1 cellular context compared by ENCODE assay signal in genomic region chr6:129248976-129249375, GRCh38.
TF ChIP-seq lines count a peak whose summit lies in the region.

No MANE protein-coding gene starts in this region.

TF ChIP-seq in H1, 55 proteins besides CTCF, POLR2A, EP300 and RAD21 (continued from another document):
- TF ChIP-seq CHD7 (IDR thresholded peaks at IDR 0.05; ENCODE audit: insufficient replicate concordance, low read length) (no peak), BACH1 (IDR thresholded peaks at IDR 0.05; ENCODE audit: low read length) (no peak), USF2 (IDR thresholded peaks at IDR 0.05; ENCODE audit: low read length) (no peak), GABPA (IDR thresholded peaks at IDR 0.05; ENCODE audit: borderline replicate concordance, insufficient read depth, low read length) (no peak), JUN (IDR thresholded peaks at IDR 0.05; ENCODE audit: low read depth, low read length) (no peak), CEBPB (IDR thresholded peaks at IDR 0.05; ENCODE audit: low read depth, low read length) (no peak), SIX5 (IDR thresholded peaks at IDR 0.05; ENCODE audit: low read depth, low read length) (no peak), RNF2 (IDR thresholded peaks at IDR 0.05; ENCODE audit: borderline replicate concordance, low read depth, low read length, missing control alignments, poor library complexity, severe bottlenecking) (no peak), SP4 (IDR thresholded peaks at IDR 0.05; ENCODE audit: low read length) (no peak), CBX8 (IDR thresholded peaks at IDR 0.05; ENCODE audit: borderline replicate concordance, low read depth, low read length) (no peak), SP1 (IDR thresholded peaks at IDR 0.05; ENCODE audit: low read depth, low read length) (no peak), PHF8 (conservative IDR thresholded peaks at IDR 0.05; ENCODE audit: low read depth, low read length) (no peak), POU5F1 (IDR thresholded peaks at IDR 0.05; ENCODE audit: low read depth, low read length) (no peak), CHD2 (IDR thresholded peaks at IDR 0.05; ENCODE audit: low read length) (no peak), SIN3A (conservative IDR thresholded peaks at IDR 0.05 in 1 of 2, IDR thresholded peaks at IDR 0.05 in 1 of 2; ENCODE audit: low read depth in 1 of 2, low read length in 2 of 2) (no peak), SRF (IDR thresholded peaks at IDR 0.05; ENCODE audit: low read depth, low read length) (no peak), TEAD4 (IDR thresholded peaks at IDR 0.05; ENCODE audit: low read depth, low read length) (no peak), RXRA (IDR thresholded peaks at IDR 0.05; ENCODE audit: insufficient read depth, low read depth, low read length) (no peak), SP2 (IDR thresholded peaks at IDR 0.05; ENCODE audit: low read length) (no peak)
